ENCODE assay signal across 8 cellular contexts in the genomic region with DNA sequence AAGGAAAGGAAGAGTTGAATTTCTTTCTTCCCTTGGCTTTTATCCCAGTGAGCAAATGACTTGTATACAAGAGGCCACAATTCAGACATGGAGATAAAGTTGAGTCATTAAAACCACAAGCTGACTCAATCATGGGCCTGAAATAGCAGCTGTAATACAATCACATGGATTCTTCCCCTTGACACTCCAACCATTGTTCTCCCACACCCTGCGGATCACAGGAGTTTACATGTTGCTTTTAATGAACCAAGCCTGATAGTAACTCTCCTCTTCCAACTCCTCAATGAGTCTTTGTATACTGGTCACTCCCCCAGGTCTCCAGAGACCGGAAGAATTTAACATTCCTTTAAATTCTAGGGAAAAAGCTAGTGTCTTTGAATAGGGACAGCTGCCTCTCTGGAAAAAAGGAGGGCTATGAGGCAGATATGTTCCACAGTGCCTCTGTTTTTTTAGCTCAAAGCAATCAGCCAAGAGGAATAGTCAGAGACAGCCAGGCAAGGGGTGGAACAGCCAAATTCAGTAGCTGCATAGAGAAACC. TPM values are rescaled to one million over a fixed set of nuclear protein-coding genes. Genes with fewer than 3 reads are reported as not detected.
A peak's percentile ranks its signal among the peaks of the same experiment; 100 is the strongest.
DNase-seq lines count a peak whose midpoint lies in the region; ATAC-seq and TF ChIP-seq lines count a peak whose summit lies in the region.

No MANE protein-coding gene starts in this region.

- H3K9ac ChIP-seq in HUES64 (ENCODE audit: low read depth, low read length): no peak overlapping the region; the same call in 1 of the 2 replicates

- H3K27me3 ChIP-seq in AG04450 (ENCODE audit: control insufficient read depth, insufficient read depth, low read length): no peaks in the 10 kb centered on the region
- no peaks in the 10 kb centered on the region for H3K27me3 ChIP-seq in HUES64 (ENCODE audit: insufficient read depth, low read length)

- H3K36me3 Mint-ChIP-seq in activated T-helper 1 cell treated with anti-CD3 and anti-CD28 coated beads, Interleukin-12 subunit alpha, Interleukin-12 subunit beta, Interleukin-2, Interleukin-4 antibody, amounts not matched to agents 30 ng/mL and 10 ng/mL and 1 ng/mL, durations not matched to agents 14 hours and 24 hours and 36 hours (ENCODE audit: low read depth): peaks cover 77% of the 10 kb centered on the region
- peaks cover 0 to 32% (median 13%) of the 10 kb centered on the region in 3 donors for H3K36me3 Mint-ChIP-seq in naive thymus-derived CD8-positive, alpha-beta T cell

- no peak overlapping the region for H3K4me3 Mint-ChIP-seq in activated T-helper 1 cell treated with anti-CD3 and anti-CD28 coated beads, Interleukin-12 subunit alpha, Interleukin-12 subunit beta, Interleukin-2, Interleukin-4 antibody, amounts not matched to agents 30 ng/mL and 10 ng/mL and 1 ng/mL, durations not matched to agents 14 hours and 24 hours and 36 hours
- no peak overlapping the region for H3K4me3 Mint-ChIP-seq in naive thymus-derived CD8-positive, alpha-beta T cell

- H3K27ac ChIP-seq in AG04450 (ENCODE audit: low read depth, low read length): peak overlapping the region; percentile 92
- H3K27ac ChIP-seq in HUES64 (ENCODE audit: low read depth, low read length): peak overlapping the region; percentile 50

- H3K4me3 ChIP-seq in AG04450 (ENCODE audit: low read depth, low read length) (no peak overlapping the region), HUES64 (ENCODE audit: low read length) (no peak overlapping the region)

- H3K27me3 Mint-ChIP-seq in activated T-helper 1 cell treated with anti-CD3 and anti-CD28 coated beads, Interleukin-12 subunit alpha, Interleukin-12 subunit beta, Interleukin-2, Interleukin-4 antibody, amounts not matched to agents 30 ng/mL and 10 ng/mL and 1 ng/mL, durations not matched to agents 14 hours and 24 hours and 36 hours (ENCODE audit: insufficient read depth): no peaks in the 10 kb centered on the region
- no peaks in the 10 kb centered on the region for H3K27me3 Mint-ChIP-seq in naive thymus-derived CD8-positive, alpha-beta T cell

- intact Hi-C loops in activated T-helper 1 cell treated with anti-CD3 and anti-CD28 coated beads, Interleukin-12 subunit alpha, Interleukin-12 subunit beta, Interleukin-2, Interleukin-4 antibody, amounts not matched to agents 30 ng/mL and 10 ng/mL and 1 ng/mL, durations not matched to agents 14 hours and 24 hours and 36 hours (cut with micrococcal nuclease): loop anchor here (5.0 kb wide), 1 partner anchor 164 kb away; the partner anchor contains the start of genes PCDHGA4 and PCDHGB2
- intact Hi-C loops in Right ventricle myocardium superior (cut with DNase I): no loop called here

- 68% methylated on average over 2 of the region's 2 CpGs for WGBS in HUES64

- H3K27ac Mint-ChIP-seq in activated T-helper 1 cell treated with anti-CD3 and anti-CD28 coated beads, Interleukin-12 subunit alpha, Interleukin-12 subunit beta, Interleukin-2, Interleukin-4 antibody, amounts not matched to agents 30 ng/mL and 10 ng/mL and 1 ng/mL, durations not matched to agents 14 hours and 24 hours and 36 hours: peak overlapping the region; percentile 35
- peak overlapping the region in 3 of 10 donors; percentile 41 to 83 (median 79) for H3K27ac Mint-ChIP-seq in naive thymus-derived CD8-positive, alpha-beta T cell

- peaks cover 26% of the 10 kb centered on the region for H3K4me1 ChIP-seq in HUES64 (ENCODE audit: insufficient read depth, low read length)

- TF ChIP-seq CTCF in AG04450 (IDR thresholded peaks at IDR 0.05; ENCODE audit: low read depth, low read length): no peak
- no peak for TF ChIP-seq CTCF in GM10266 (IDR thresholded peaks at IDR 0.05; ENCODE audit: control insufficient read depth, insufficient read depth, low read depth, missing control alignments)

- CTCF ChIA-PET in AG04450 (lab: Charles Lee): interaction anchor here (0.6 to 9.0 kb wide), 12 partner anchors 10 to 1163 kb away, joined by 3 to 165 read pairs (median 5); partner anchors contain the start of genes PCDHGA12, PCDHGB3 and PCDHGC5

- peak; percentile 97 for DNase-seq in AG04450 (ENCODE audit: low read depth, low spot score)
- DNase-seq in activated T-helper 1 cell treated with anti-CD3 and anti-CD28 coated beads, Interleukin-12 subunit alpha, Interleukin-12 subunit beta, Interleukin-2, Interleukin-4 antibody, amounts not matched to agents 30 ng/mL and 10 ng/mL and 1 ng/mL, durations not matched to agents 14 hours and 24 hours and 36 hours (ENCODE audit: low spot score): no peak
- DNase-seq in Right ventricle myocardium superior: no peak
- DNase-seq in renal cortical epithelial cell (ENCODE audit: low read depth): peak; percentile 100
- DNase-seq in naive thymus-derived CD8-positive, alpha-beta T cell: no peak
- DNase-seq in GM10266 (ENCODE audit: extremely low spot score): no peak

- H3K9me3 ChIP-seq in AG04450 (ENCODE audit: control insufficient read depth, insufficient read depth, low read length) (no peaks in the 10 kb centered on the region), HUES64 (ENCODE audit: insufficient read depth, low read depth, low read length) (no peaks in the 10 kb centered on the region)

- peaks cover 83% of the 10 kb centered on the region for H3K36me3 ChIP-seq in HUES64 (ENCODE audit: insufficient read depth, low read length)

- no peaks in the 10 kb centered on the region for H3K9me3 Mint-ChIP-seq in activated T-helper 1 cell treated with anti-CD3 and anti-CD28 coated beads, Interleukin-12 subunit alpha, Interleukin-12 subunit beta, Interleukin-2, Interleukin-4 antibody, amounts not matched to agents 30 ng/mL and 10 ng/mL and 1 ng/mL, durations not matched to agents 14 hours and 24 hours and 36 hours
- H3K9me3 Mint-ChIP-seq in naive thymus-derived CD8-positive, alpha-beta T cell: no peaks in the 10 kb centered on the region

- peaks cover 42% of the 10 kb centered on the region for H3K4me1 Mint-ChIP-seq in activated T-helper 1 cell treated with anti-CD3 and anti-CD28 coated beads, Interleukin-12 subunit alpha, Interleukin-12 subunit beta, Interleukin-2, Interleukin-4 antibody, amounts not matched to agents 30 ng/mL and 10 ng/mL and 1 ng/mL, durations not matched to agents 14 hours and 24 hours and 36 hours (ENCODE audit: low read depth)
- peaks cover 12 to 39% (median 34%) of the 10 kb centered on the region in 4 donors for H3K4me1 Mint-ChIP-seq in naive thymus-derived CD8-positive, alpha-beta T cell

- ATAC-seq in Right ventricle myocardium superior (ENCODE audit: poor library complexity): peak; percentile 78
- ATAC-seq in naive thymus-derived CD8-positive, alpha-beta T cell: no peak
- no peak for ATAC-seq in HG03135 (IDR thresholded peaks at IDR 0.05; ENCODE audit: unreplicated experiment)

- POLR2A ChIA-PET in AG04450 (lab: Yijun Ruan, JAX): interaction anchor here (1.1 to 2.2 kb wide), 5 partner anchors 9 to 44 kb away, joined by 3 to 40 read pairs (median 9); partner anchors contain the start of gene PCDHGC5
- POLR2A ChIA-PET in naive thymus-derived CD8-positive, alpha-beta T cell (lab: Charles Lee): interaction anchor here (1.4 kb wide), 1 partner anchor 201 kb away, joined by 5 read pairs; the partner anchor contains the start of gene TAF7

RNA-seq across cellular contexts. Expression of gene PCDHGC5, which starts 32.4 kb away (rescaled TPM):
- 2.4 and 2.5 TPM in 2 replicates for polyA plus RNA-seq in AG04450 (2011; rRNA removed)
- 9.0 and 11.2 TPM in 2 replicates for polyA minus RNA-seq in AG04450 (2011; rRNA and poly(A)+ RNA removed)
- polyA plus RNA-seq in HUES64 (2013, experiment 1 of 2): 1.1 TPM
- 1.1 TPM for polyA plus RNA-seq in HUES64 (2013, experiment 2 of 2)
- total RNA-seq in activated T-helper 1 cell treated with anti-CD3 and anti-CD28 coated beads, Interleukin-12 subunit alpha, Interleukin-12 subunit beta, Interleukin-2, Interleukin-4 antibody, amounts not matched to agents 30 ng/mL and 10 ng/mL and 1 ng/mL, durations not matched to agents 14 hours and 24 hours and 36 hours: not detected in 2 replicates
- total RNA-seq in Right ventricle myocardium superior (3.0 TPM), renal cortical epithelial cell (0.17 and 0.80 TPM in 2 replicates)
- total RNA-seq in naive thymus-derived CD8-positive, alpha-beta T cell: not detected
- not detected for polyA plus RNA-seq in naive thymus-derived CD8-positive, alpha-beta T cell

RNA-seq across cellular contexts. Expression of gene PCDHGC4, which starts 36.5 kb away (rescaled TPM):
- polyA plus RNA-seq in AG04450 (2011; rRNA removed): 0.46 and 0.83 TPM in 2 replicates
- polyA minus RNA-seq in AG04450 (2011; rRNA and poly(A)+ RNA removed): 6.0 and 7.6 TPM in 2 replicates
- 16.4 TPM for polyA plus RNA-seq in HUES64 (2013, experiment 1 of 2)
- polyA plus RNA-seq in HUES64 (2013, experiment 2 of 2): 20.7 TPM
- not detected in 2 replicates for total RNA-seq in activated T-helper 1 cell treated with anti-CD3 and anti-CD28 coated beads, Interleukin-12 subunit alpha, Interleukin-12 subunit beta, Interleukin-2, Interleukin-4 antibody, amounts not matched to agents 30 ng/mL and 10 ng/mL and 1 ng/mL, durations not matched to agents 14 hours and 24 hours and 36 hours
- total RNA-seq in Right ventricle myocardium superior (3.0 TPM), renal cortical epithelial cell (1.1 TPM in 1 of 2 replicates, not detected in the other)
- not detected for total RNA-seq in naive thymus-derived CD8-positive, alpha-beta T cell
- polyA plus RNA-seq in naive thymus-derived CD8-positive, alpha-beta T cell: not detected

RNA-seq across cellular contexts. Expression of gene PCDHGC3, which starts 45.5 kb away (rescaled TPM):
- polyA plus RNA-seq in AG04450 (2011; rRNA removed): 47.4 and 61.1 TPM in 2 replicates
- polyA minus RNA-seq in AG04450 (2011; rRNA and poly(A)+ RNA removed): 42.2 and 53.8 TPM in 2 replicates
- 34.6 TPM for polyA plus RNA-seq in HUES64 (2013, experiment 1 of 2)
- 46.7 TPM for polyA plus RNA-seq in HUES64 (2013, experiment 2 of 2)
- 0.31 and 0.32 TPM in 2 replicates for total RNA-seq in activated T-helper 1 cell treated with anti-CD3 and anti-CD28 coated beads, Interleukin-12 subunit alpha, Interleukin-12 subunit beta, Interleukin-2, Interleukin-4 antibody, amounts not matched to agents 30 ng/mL and 10 ng/mL and 1 ng/mL, durations not matched to agents 14 hours and 24 hours and 36 hours
- total RNA-seq in Right ventricle myocardium superior (17.1 TPM), renal cortical epithelial cell (11.8 and 23.6 TPM in 2 replicates)
- total RNA-seq in naive thymus-derived CD8-positive, alpha-beta T cell: not detected
- under 1 TPM in 2 of 3 donors, not detected in 1; 0.18 to 0.25 TPM for polyA plus RNA-seq in naive thymus-derived CD8-positive, alpha-beta T cell

Comparison
In these comparisons a context has a peak if more than half of its experiments do, and no peak if none do; other contexts are left out.
1. DNase-seq: peak in AG04450 (single experiment) and renal cortical epithelial cell (single experiment); none in activated T-helper 1 cell treated with anti-CD3 and anti-CD28 coated beads, Interleukin-12 subunit alpha, Interleukin-12 subunit beta, Interleukin-2, Interleukin-4 antibody, amounts not matched to agents 30 ng/mL and 10 ng/mL and 1 ng/mL, durations not matched to agents 14 hours and 24 hours and 36 hours (single experiment), Right ventricle myocardium superior (single experiment), naive thymus-derived CD8-positive, alpha-beta T cell (0 of 10) and GM10266 (single experiment).